16 cellular contexts compared by ENCODE assay signal in the genomic region with DNA sequence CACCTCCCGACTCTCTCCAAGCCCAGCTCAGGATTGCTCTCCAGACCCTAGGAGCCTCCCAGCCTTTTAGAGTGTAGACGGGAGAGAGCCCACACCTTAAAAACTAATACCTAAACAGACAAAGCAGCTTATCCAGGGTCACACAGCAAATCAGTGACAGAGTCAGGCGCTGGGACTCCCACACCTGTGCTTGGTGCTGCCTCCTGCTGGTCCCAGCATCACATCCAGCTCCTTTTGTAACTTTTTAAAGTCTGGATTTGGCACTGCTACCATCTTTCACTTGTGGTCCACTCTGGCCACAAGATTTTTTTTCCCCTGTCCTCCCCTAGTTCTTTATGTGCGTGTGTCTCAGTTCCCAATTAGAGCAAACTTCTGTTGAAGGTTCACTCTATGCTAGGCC. TPM values are rescaled to one million over a fixed set of nuclear protein-coding genes. Genes with fewer than 3 reads are reported as not detected.
DNase-seq lines count a peak whose midpoint lies in the region; ATAC-seq and TF ChIP-seq lines count a peak whose summit lies in the region.
"Had no signal": no experiment of that assay in that cellular context is flagged by ENCODE, and none has a peak within 500 bp of the region (broad histone marks: within the 10 kb centered on the region; RNA-seq: fewer than 3 reads in every experiment).

No MANE protein-coding gene starts in this region.

- peak; percentile 10 for DNase-seq in activated naive CD4-positive, alpha-beta T cell treated with anti-CD3 and anti-CD28 coated beads for 36 hours
- no peak for DNase-seq in activated naive CD4-positive, alpha-beta T cell (lab: John Stamatoyannopoulos, UW)
- DNase-seq in OCI-M1 (lab: John Stamatoyannopoulos, UW) (peak; percentile 40), epithelial cell of proximal tubule (ENCODE audit: low read depth) (no peak), thoracic aorta (ENCODE audit: low spot score) (no peak), NCI-H2171 (lab: John Stamatoyannopoulos, UW) (no peak), A172 (ENCODE audit: low spot score) (no peak)
- DNase-seq: activated CD8-positive, alpha-beta memory T cell treated with anti-CD3 and anti-CD28 coated beads, Interleukin-2, amount 50 U/mL, for 48 hours; adrenal gland; effector CD8-positive, alpha-beta T cell; lower lobe of right lung; MV-4-11; NCI-H446; SHP77 treated with DMSO at 0.1 percent for 48 hours had no signal

- CTCF ChIA-PET in activated naive CD4-positive, alpha-beta T cell treated with anti-CD3 and anti-CD28 coated beads for 36 hours (lab: Charles Lee) = no interaction called here

- peaks cover 8% of the 10 kb centered on the region for H3K27me3 Mint-ChIP-seq in activated naive CD4-positive, alpha-beta T cell treated with anti-CD3 and anti-CD28 coated beads for 36 hours (ENCODE audit: low read depth)

- peak overlapping the region; percentile 58 to 62 for H3K27ac ChIP-seq in thoracic aorta
- H3K27ac ChIP-seq: adrenal gland, lower lobe of right lung had no signal

- no peaks in the 10 kb centered on the region for H3K4me1 Mint-ChIP-seq in activated naive CD4-positive, alpha-beta T cell treated with anti-CD3 and anti-CD28 coated beads for 36 hours (ENCODE audit: low read depth)

- ATAC-seq in thoracic aorta (ENCODE audit: insufficient number of reproducible peaks, low FRiP score, low read depth) (no peak), GM21367 (IDR thresholded peaks at IDR 0.05; ENCODE audit: unreplicated experiment) (no peak)
- ATAC-seq: heart left ventricle, lower lobe of right lung had no signal

- H3K36me3 ChIP-seq in thoracic aorta = peaks cover 3% of the 10 kb centered on the region
- H3K36me3 ChIP-seq: adrenal gland, lower lobe of right lung had no signal

- H3K27ac Mint-ChIP-seq in activated naive CD4-positive, alpha-beta T cell treated with anti-CD3 and anti-CD28 coated beads for 36 hours = no peak overlapping the region

- H3K9me3 Mint-ChIP-seq in activated naive CD4-positive, alpha-beta T cell treated with anti-CD3 and anti-CD28 coated beads for 36 hours = no peaks in the 10 kb centered on the region

- H3K27me3 ChIP-seq in thoracic aorta (replicated peaks; ENCODE audit: insufficient read depth) = no peaks in the 10 kb centered on the region

- no peaks in the 10 kb centered on the region for H3K36me3 Mint-ChIP-seq in activated naive CD4-positive, alpha-beta T cell treated with anti-CD3 and anti-CD28 coated beads for 36 hours (ENCODE audit: low read depth)

- intact Hi-C loops in activated naive CD4-positive, alpha-beta T cell treated with anti-CD3 and anti-CD28 coated beads for 36 hours (cut with micrococcal nuclease) = no loop called here

- TF ChIP-seq CTCF in epithelial cell of proximal tubule (conservative IDR thresholded peaks at IDR 0.05; ENCODE audit: low read depth, low read length) (peak; percentile 42), thoracic aorta (IDR thresholded peaks at IDR 0.05) (no peak)

- no peak overlapping the region for H3K4me3 Mint-ChIP-seq in activated naive CD4-positive, alpha-beta T cell treated with anti-CD3 and anti-CD28 coated beads for 36 hours

- no peak overlapping the region for H3K4me3 ChIP-seq in epithelial cell of proximal tubule (ENCODE audit: low read depth, low read length)
- H3K4me3 ChIP-seq in thoracic aorta = no peak overlapping the region
- H3K4me3 ChIP-seq: adrenal gland, heart left ventricle, lower lobe of right lung had no signal

- H3K4me1 ChIP-seq in thoracic aorta (ENCODE audit: control insufficient read depth in 1 of 2, low read depth in 2 of 2) = peaks cover 20 to 64% of the 10 kb centered on the region in 2 donors
- H3K4me1 ChIP-seq: adrenal gland had no signal

- no peaks in the 10 kb centered on the region for H3K9me3 ChIP-seq in thoracic aorta
- H3K9me3 ChIP-seq: adrenal gland, heart left ventricle, lower lobe of right lung had no signal

RNA-seq across cellular contexts. Expression of a gene that starts 4.7 kb away (rescaled TPM):
- not detected for total RNA-seq in activated naive CD4-positive, alpha-beta T cell treated with anti-CD3 and anti-CD28 coated beads for 36 hours
- total RNA-seq in epithelial cell of proximal tubule (0.07 and 1.2 TPM in 2 replicates), thoracic aorta (100 to 1,000 TPM; 122 to 161 TPM)
- total RNA-seq in A172 (2014; rRNA removed; shearing (Covaris generic)) = 1.8 and 2.6 TPM in 2 replicates

Comparison
In these comparisons a context has a peak if more than half of its experiments do, and no peak if none do; other contexts are left out.
1. DNase-seq: peak in activated naive CD4-positive, alpha-beta T cell treated with anti-CD3 and anti-CD28 coated beads for 36 hours (single experiment) and OCI-M1 (single experiment); none in activated naive CD4-positive, alpha-beta T cell (0 of 4), epithelial cell of proximal tubule (single experiment), thoracic aorta (single experiment), NCI-H2171 (single experiment) and A172 (single experiment).
2. RNA of a gene that starts 4.7 kb away (total RNA-seq): 122 to 161 TPM in thoracic aorta; 1.8 to 2.6 TPM in A172, 0.07 to 1.2 TPM in epithelial cell of proximal tubule and not detected in activated naive CD4-positive, alpha-beta T cell treated with anti-CD3 and anti-CD28 coated beads for 36 hours; every median in the first group is over 10 times any median in the second.